Comparison of ENCODE assay signal across 8 cellular contexts in the genomic region with DNA sequence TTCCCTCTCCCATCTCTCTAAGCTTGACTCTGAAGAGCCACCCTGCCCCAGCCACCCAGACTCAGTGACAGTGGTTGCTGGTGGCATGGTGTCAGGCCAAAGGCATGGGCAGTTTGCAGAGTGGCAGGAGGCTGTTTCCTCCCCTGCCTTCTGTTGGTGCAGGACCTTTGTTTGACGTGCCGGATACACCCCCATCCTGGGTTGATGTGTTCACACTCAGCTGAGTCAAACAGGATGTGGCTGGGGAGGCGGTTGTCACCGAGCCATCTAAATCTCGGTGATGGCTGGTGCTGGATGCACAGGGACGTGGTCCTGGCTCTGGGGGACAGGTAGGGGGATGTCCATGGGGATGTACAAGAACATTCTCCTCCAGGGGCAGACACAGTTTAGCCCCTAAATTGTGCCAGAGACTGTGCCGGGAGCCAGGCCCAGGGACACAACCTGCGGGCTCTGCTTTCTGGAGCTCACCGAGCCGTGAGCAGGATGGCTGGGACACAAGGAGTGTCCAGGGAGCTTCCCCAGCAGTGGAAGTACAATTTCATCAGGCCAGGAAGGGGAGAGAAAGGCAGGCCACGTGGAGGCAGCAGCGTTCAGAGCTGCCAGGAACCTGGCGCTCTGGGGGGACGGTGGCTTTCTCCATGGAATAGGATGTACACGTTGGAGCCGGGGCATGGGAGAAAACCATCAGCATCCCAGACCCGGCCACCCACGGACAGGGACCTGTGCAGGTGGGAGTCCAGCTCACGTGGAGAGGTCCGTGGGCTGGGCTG.
DNase-seq lines count a peak whose midpoint lies in the region; ATAC-seq and TF ChIP-seq lines count a peak whose summit lies in the region.

No MANE protein-coding gene starts in this region.

- no peak for TF ChIP-seq CTCF in GM12864 (IDR thresholded peaks at IDR 0.05; ENCODE audit: low read depth, low read length, missing control alignments)
- TF ChIP-seq CTCF in SU-DHL-6 (IDR thresholded peaks at IDR 0.05; ENCODE audit: insufficient read depth, low read length, poor library complexity, severe bottlenecking) = no peak

- DNase-seq in GM12864 (ENCODE audit: low read depth) = peak; percentile 74
- peak; percentile 85 for DNase-seq in activated naive CD8-positive, alpha-beta T cell treated with anti-CD3 and anti-CD28 coated beads for 36 hours
- peak; percentile 57 to 65 for DNase-seq in left colon
- DNase-seq in stimulated activated CD8-positive, alpha-beta memory T cell treated with anti-CD3 and anti-CD28 coated beads, Interleukin-15, amount 100 ng/mL, for 1 hour (ENCODE audit: low read depth) = peak; percentile 72
- DNase-seq in COR-L47 (lab: John Stamatoyannopoulos, UW) = no peak
- DNase-seq in DMS53 (lab: John Stamatoyannopoulos, UW) = no peak

- H3K9me3 ChIP-seq in SU-DHL-6 (ENCODE audit: insufficient read depth, low read length) = no peaks in the 10 kb centered on the region

- peak overlapping the region; percentile 51 for H3K4me2 ChIP-seq in SU-DHL-6 (ENCODE audit: low read depth, low read length, poor library complexity, severe bottlenecking)

- H3K27me3 ChIP-seq in SU-DHL-6 (ENCODE audit: low read length) = no peaks in the 10 kb centered on the region

- H3K9me3 Mint-ChIP-seq in activated naive CD8-positive, alpha-beta T cell treated with anti-CD3 and anti-CD28 coated beads for 36 hours = no peaks in the 10 kb centered on the region

- peaks cover 84% of the 10 kb centered on the region for H3K4me1 Mint-ChIP-seq in activated naive CD8-positive, alpha-beta T cell treated with anti-CD3 and anti-CD28 coated beads for 36 hours

- ATAC-seq in HG02840 (IDR thresholded peaks at IDR 0.05; ENCODE audit: low FRiP score, unreplicated experiment) (peak; percentile 69), left colon (peak; percentile 3)

- no peaks in the 10 kb centered on the region for H3K36me3 ChIP-seq in SU-DHL-6 (ENCODE audit: low read length)

- H3K27me3 Mint-ChIP-seq in activated naive CD8-positive, alpha-beta T cell treated with anti-CD3 and anti-CD28 coated beads for 36 hours = no peaks in the 10 kb centered on the region

- H3K27ac ChIP-seq in SU-DHL-6 (ENCODE audit: low read depth, low read length) = peak overlapping the region; percentile 37; the same call in 1 of the 2 replicates

- intact Hi-C loops in left colon (cut with DNase I, micrococcal nuclease) = no loop called here

- no peaks in the 10 kb centered on the region for H3K9me2 ChIP-seq in SU-DHL-6 (replicated peaks; ENCODE audit: insufficient read depth, low read length)

- H2AFZ ChIP-seq in SU-DHL-6 (ENCODE audit: low read depth, low read length, severe bottlenecking) = no peak overlapping the region

- peak overlapping the region; percentile 91 for H3K27ac Mint-ChIP-seq in activated naive CD8-positive, alpha-beta T cell treated with anti-CD3 and anti-CD28 coated beads for 36 hours

- peaks cover 5% of the 10 kb centered on the region for H3F3A ChIP-seq in SU-DHL-6 (ENCODE audit: insufficient read depth)

- H3K4me3 ChIP-seq in GM12864 (ENCODE audit: low read depth, low read length) = peak overlapping the region; percentile 47
- peak overlapping the region; percentile 19 for H3K4me3 ChIP-seq in SU-DHL-6 (ENCODE audit: insufficient read depth, low read length, poor library complexity, severe bottlenecking)

- H3K79me2 ChIP-seq in SU-DHL-6 (ENCODE audit: insufficient read depth, low read length) = no peaks in the 10 kb centered on the region

- peak overlapping the region; percentile 91 for H3K4me3 Mint-ChIP-seq in activated naive CD8-positive, alpha-beta T cell treated with anti-CD3 and anti-CD28 coated beads for 36 hours

- peak overlapping the region; percentile 33; the same call in 1 of the 2 replicates for H3K9ac ChIP-seq in SU-DHL-6 (ENCODE audit: low read length)

- H3K36me3 Mint-ChIP-seq in activated naive CD8-positive, alpha-beta T cell treated with anti-CD3 and anti-CD28 coated beads for 36 hours = peaks cover 19% of the 10 kb centered on the region

- no peaks in the 10 kb centered on the region for H4K20me1 ChIP-seq in SU-DHL-6 (ENCODE audit: low read depth, low read length)

Comparison
In these comparisons a context has a peak if more than half of its experiments do, and no peak if none do; other contexts are left out.
1. DNase-seq: peak in GM12864 (single experiment), activated naive CD8-positive, alpha-beta T cell treated with anti-CD3 and anti-CD28 coated beads for 36 hours (single experiment), left colon (2 of 2) and stimulated activated CD8-positive, alpha-beta memory T cell treated with anti-CD3 and anti-CD28 coated beads, Interleukin-15, amount 100 ng/mL, for 1 hour (single experiment); none in COR-L47 (single experiment) and DMS53 (single experiment).